34 cellular contexts compared by ENCODE assay signal in genomic region chr7:78223598-78223997, GRCh38.
"Had no signal": no experiment of that assay in that cellular context is flagged by ENCODE, and none has a peak within 500 bp of the region (broad histone marks: within the 10 kb centered on the region; RNA-seq: fewer than 3 reads in every experiment).

No MANE protein-coding gene starts in this region.

- H3K27me3 ChIP-seq: MG63 had no signal

- H3K9ac ChIP-seq: KMS-11 had no signal

- H3K4me3 ChIP-seq: MG63 had no signal

- DNase-seq: Karpas-422, Kasumi-1, MG63, MM.1S, MV-4-11, NCI-H1048, NCI-H1092, NCI-H1092 treated with DMSO at 0.1 percent for 48 hours, NCI-H1105, NCI-H1105 treated with DMSO at 0.1 percent for 48 hours, NCI-H1417, NCI-H1417 treated with DMSO at 0.1 percent for 48 hours, NCI-H1436, NCI-H1436 treated with DMSO at 0.1 percent for 48 hours, NCI-H146, NCI-H1694, NCI-H1694 treated with DMSO at 0.1 percent for 48 hours, NCI-H187, NCI-H187 treated with DMSO at 0.1 percent for 48 hours, NCI-H1930, NCI-H2029, NCI-H2029 treated with DMSO at 0.1 percent for 48 hours, NCI-H2081, NCI-H2081 treated with DMSO at 0.1 percent for 48 hours, NCI-H2107, NCI-H2171, NCI-H2171 treated with DMSO at 0.1 percent for 48 hours, NCI-H2227 treated with DMSO at 0.1 percent for 48 hours, NCI-H226, NCI-H345, NCI-H446, NCI-H446 treated with DMSO at 0.1 percent for 48 hours, NCI-H510A had no signal

- H3K27ac ChIP-seq: KMS-11 had no signal

- H3K36me3 ChIP-seq: MG63 had no signal

- H3K9me3 ChIP-seq: MG63 had no signal

- H3K4me2 ChIP-seq: KMS-11 had no signal
